In genomic region chr2:177618270-177619253, GRCh38 we compare ENCODE assay signal across 8 cellular contexts.
DNase-seq lines count a peak whose midpoint lies in the region; ATAC-seq and TF ChIP-seq lines count a peak whose summit lies in the region.

No MANE protein-coding gene starts in this region.

- peak overlapping the region; percentile 89 for H3K9ac ChIP-seq in rectal smooth muscle tissue (ENCODE audit: low read length)

- in situ Hi-C loops in astrocyte of the cerebellum (cut with HindIII; ENCODE audit: low sequenced_read_pairs): loop anchor here (25.0 kb wide), 1 partner anchor 281 kb away; no protein-coding TSS in a partner anchor

- peak; percentile 99 for ATAC-seq in GM18502 (IDR thresholded peaks at IDR 0.05; ENCODE audit: poor library complexity, unreplicated experiment)
- ATAC-seq in HG02938 (IDR thresholded peaks at IDR 0.05; ENCODE audit: unreplicated experiment): peak; percentile 95
- peak; percentile 98 for ATAC-seq in aorta (ENCODE audit: low FRiP score)

- intact Hi-C loops in aorta (cut with DNase I): loop anchor here (5.0 to 10.0 kb wide), 3 partner anchors 66 to 474 kb away; a partner anchor contains a TSS

- DNase-seq in NCI-H1930 (lab: John Stamatoyannopoulos, UW) (peak; percentile 88 to 93), T-helper 22 cell (ENCODE audit: low read depth) (peak; percentile 83), astrocyte of the cerebellum (ENCODE audit: low read depth) (peak; percentile 69), hepatocyte (ENCODE audit: low spot score) (peak; percentile 92), aorta (peak; percentile 96 to 97)

- H3K36me3 ChIP-seq in hepatocyte (replicated peaks; ENCODE audit: insufficient read depth, low read depth) (no peaks in the 10 kb centered on the region), rectal smooth muscle tissue (ENCODE audit: control insufficient read depth, insufficient read depth, low read length) (no peaks in the 10 kb centered on the region), aorta (ENCODE audit: control insufficient read depth in 1 of 2, insufficient read depth in 2 of 2, low read length in 1 of 2) (no peaks in the 10 kb centered on the region)

- peaks cover 9% of the 10 kb centered on the region for H3K4me1 ChIP-seq in hepatocyte (ENCODE audit: insufficient read depth)
- no peaks in the 10 kb centered on the region for H3K4me1 ChIP-seq in rectal smooth muscle tissue (ENCODE audit: control insufficient read depth, insufficient read depth, low read length)
- no peaks in the 10 kb centered on the region for H3K4me1 ChIP-seq in aorta (ENCODE audit: control insufficient read depth in 1 of 2, insufficient read depth in 2 of 2, low read length in 2 of 2)

- H3K79me2 ChIP-seq in hepatocyte: peaks cover 4% of the 10 kb centered on the region

- TF ChIP-seq CTCF in astrocyte of the cerebellum (IDR thresholded peaks at IDR 0.05; ENCODE audit: low read depth, low read length, missing control alignments) (no peak), hepatocyte (IDR thresholded peaks at IDR 0.05; ENCODE audit: poor library complexity) (no peak)

- H3K9me3 ChIP-seq in hepatocyte (ENCODE audit: low read depth) (no peaks in the 10 kb centered on the region), aorta (ENCODE audit: control insufficient read depth, low read length) (no peaks in the 10 kb centered on the region)

- peak overlapping the region; percentile 76 for H3K4me2 ChIP-seq in hepatocyte

- H4K20me1 ChIP-seq in hepatocyte (ENCODE audit: insufficient read depth, poor library complexity, severe bottlenecking): no peaks in the 10 kb centered on the region

- peak overlapping the region; percentile 96 for H3K27ac ChIP-seq in hepatocyte
- peak overlapping the region; percentile 100 for H3K27ac ChIP-seq in rectal smooth muscle tissue (ENCODE audit: low read depth, low read length)
- H3K27ac ChIP-seq in aorta (ENCODE audit: low read depth in 1 of 2, low read length in 2 of 2): peak overlapping the region in 1 of 2 donors; percentile 85

- 4% methylated on average over 76 of the region's 76 CpGs for WGBS in hepatocyte (ENCODE audit: low lambda C conversion rate, missing lambda C conversion rate)
- 1 to 3% methylated on average over 69 to 76 of the region's 76 CpGs for WGBS in aorta, 2 donors

- no peaks in the 10 kb centered on the region for H3K27me3 ChIP-seq in hepatocyte
- H3K27me3 ChIP-seq in rectal smooth muscle tissue (ENCODE audit: control insufficient read depth, insufficient read depth, low read length): no peaks in the 10 kb centered on the region
- H3K27me3 ChIP-seq in aorta (ENCODE audit: control insufficient read depth in 1 of 2, insufficient read depth in 2 of 2, low read length in 1 of 2): no peaks in the 10 kb centered on the region

- peak overlapping the region; percentile 68 for H3K4me3 ChIP-seq in astrocyte of the cerebellum (ENCODE audit: low read depth, low read length)
- H3K4me3 ChIP-seq in hepatocyte: peak overlapping the region; percentile 44
- H3K4me3 ChIP-seq in rectal smooth muscle tissue (ENCODE audit: low read length): peak overlapping the region; percentile 73
- H3K4me3 ChIP-seq in aorta (ENCODE audit: low read length in 2 of 2): peak overlapping the region; percentile 50 to 66

- H3K9me2 ChIP-seq in hepatocyte (replicated peaks; ENCODE audit: insufficient read depth): no peaks in the 10 kb centered on the region

- H2AFZ ChIP-seq in hepatocyte: peak overlapping the region; percentile 96
